Comparison of ENCODE assay signal across 12 cellular contexts in the genomic region with DNA sequence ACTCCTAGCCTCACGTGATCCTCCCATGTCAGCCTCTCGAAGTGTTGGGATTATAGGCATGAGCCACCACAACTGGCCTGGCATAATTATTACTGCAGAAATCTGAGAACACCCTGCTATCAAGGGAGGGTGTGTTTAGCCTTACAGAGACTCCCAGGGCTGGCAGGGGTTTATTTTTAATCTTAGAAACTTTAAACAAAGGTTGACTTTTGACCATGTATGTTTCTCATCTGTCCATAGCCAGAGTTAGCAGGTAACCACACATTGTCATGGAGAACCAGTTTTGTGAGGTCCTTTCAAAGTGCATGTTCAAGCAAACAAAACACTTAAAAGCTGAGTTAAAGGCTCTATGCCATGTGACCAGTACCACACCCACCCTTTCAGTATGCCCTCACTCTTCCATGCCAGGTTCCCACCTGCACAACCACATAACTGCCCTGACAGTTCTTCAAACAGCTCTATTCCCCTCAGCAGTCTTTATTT. TPM values are rescaled to one million over a fixed set of nuclear protein-coding genes. Genes with fewer than 3 reads are reported as not detected.
A peak's percentile ranks its signal among the peaks of the same experiment; 100 is the strongest.
DNase-seq lines count a peak whose midpoint lies in the region; ATAC-seq and TF ChIP-seq lines count a peak whose summit lies in the region.
"Had no signal": no experiment of that assay in that cellular context is flagged by ENCODE, and none has a peak within 500 bp of the region (broad histone marks: within the 10 kb centered on the region; RNA-seq: fewer than 3 reads in every experiment).

No MANE protein-coding gene starts in this region.

- peak overlapping the region; percentile 60 for H3K27ac Mint-ChIP-seq in T-helper 1 cell treated with Interleukin-12 subunit alpha and Interleukin-12 subunit beta and Interleukin-4 antibody, amounts not matched to agents 30 μg/mL and 1 μg/mL, for 36 hours
- H3K27ac Mint-ChIP-seq in central memory CD8-positive, alpha-beta T cell (ENCODE audit: low read depth): peak overlapping the region; percentile 16
- peak overlapping the region; percentile 81 for H3K27ac Mint-ChIP-seq in progenitor cell of endocrine pancreas

- DNase-seq in T-helper 1 cell (no peak), NCI-H1417 treated with DMSO at 0.1 percent for 48 hours (lab: John Stamatoyannopoulos, UW) (peak; percentile 33), progenitor cell of endocrine pancreas (ENCODE audit: low spot score, unreplicated experiment) (no peak)
- DNase-seq in central memory CD8-positive, alpha-beta T cell (ENCODE audit: low spot score in 2 of 2): no peak
- no peak for DNase-seq in stimulated activated CD4-positive, alpha-beta T cell treated with anti-CD3 and anti-CD28 coated beads, Interleukin-2, amount 100 ng/mL, for 24 hours
- DNase-seq: caudate nucleus, mammary epithelial cell, NCI-H146 had no signal

- peaks cover 69% of the 10 kb centered on the region for H3K4me1 Mint-ChIP-seq in T-helper 1 cell treated with Interleukin-12 subunit alpha and Interleukin-12 subunit beta and Interleukin-4 antibody, amounts not matched to agents 30 μg/mL and 1 μg/mL, for 36 hours (ENCODE audit: low read depth)
- peaks cover 63% of the 10 kb centered on the region for H3K4me1 Mint-ChIP-seq in central memory CD8-positive, alpha-beta T cell
- peaks cover 43% of the 10 kb centered on the region for H3K4me1 Mint-ChIP-seq in progenitor cell of endocrine pancreas (ENCODE audit: low read depth)

- no peak overlapping the region for H3K4me3 Mint-ChIP-seq in T-helper 1 cell treated with Interleukin-12 subunit alpha and Interleukin-12 subunit beta and Interleukin-4 antibody, amounts not matched to agents 30 μg/mL and 1 μg/mL, for 36 hours
- no peak overlapping the region for H3K4me3 Mint-ChIP-seq in central memory CD8-positive, alpha-beta T cell
- no peak overlapping the region for H3K4me3 Mint-ChIP-seq in progenitor cell of endocrine pancreas (ENCODE audit: low read depth)

- no peak for TF ChIP-seq CTCF in progenitor cell of endocrine pancreas (IDR thresholded peaks at IDR 0.05; ENCODE audit: unreplicated experiment)

- peaks cover 43% of the 10 kb centered on the region for H3K36me3 Mint-ChIP-seq in T-helper 1 cell treated with Interleukin-12 subunit alpha and Interleukin-12 subunit beta and Interleukin-4 antibody, amounts not matched to agents 30 μg/mL and 1 μg/mL, for 36 hours (ENCODE audit: low read depth)
- H3K36me3 Mint-ChIP-seq in central memory CD8-positive, alpha-beta T cell (ENCODE audit: insufficient read depth): peaks cover 13% of the 10 kb centered on the region
- H3K36me3 Mint-ChIP-seq in progenitor cell of endocrine pancreas (ENCODE audit: insufficient read depth): peaks cover 4% of the 10 kb centered on the region

- peaks cover 6% of the 10 kb centered on the region for H3K9me3 Mint-ChIP-seq in T-helper 1 cell treated with Interleukin-12 subunit alpha and Interleukin-12 subunit beta and Interleukin-4 antibody, amounts not matched to agents 30 μg/mL and 1 μg/mL, for 36 hours
- no peaks in the 10 kb centered on the region for H3K9me3 Mint-ChIP-seq in central memory CD8-positive, alpha-beta T cell
- H3K9me3 Mint-ChIP-seq in progenitor cell of endocrine pancreas (ENCODE audit: low read depth): no peaks in the 10 kb centered on the region

- no peak for ATAC-seq in central memory CD8-positive, alpha-beta T cell (replicated peaks; ENCODE audit: extremely low read depth, poor library complexity, severe bottlenecking)
- ATAC-seq in GM18498 (IDR thresholded peaks at IDR 0.05; ENCODE audit: unreplicated experiment): no peak
- ATAC-seq in HG03342 (IDR thresholded peaks at IDR 0.05; ENCODE audit: unreplicated experiment): no peak

- H3K27me3 Mint-ChIP-seq in T-helper 1 cell treated with Interleukin-12 subunit alpha and Interleukin-12 subunit beta and Interleukin-4 antibody, amounts not matched to agents 30 μg/mL and 1 μg/mL, for 36 hours (ENCODE audit: low read depth): no peaks in the 10 kb centered on the region
- H3K27me3 Mint-ChIP-seq in central memory CD8-positive, alpha-beta T cell: no peaks in the 10 kb centered on the region
- H3K27me3 Mint-ChIP-seq in progenitor cell of endocrine pancreas: no peaks in the 10 kb centered on the region

RNA-seq across cellular contexts. Expression of gene SIAH2, which starts 11.1 kb away (rescaled TPM):
- 14.4 and 17.9 TPM in 2 replicates for total RNA-seq in progenitor cell of endocrine pancreas

RNA-seq across cellular contexts. Expression of gene ERICH6, which starts 48.1 kb away (rescaled TPM):
- 0.49 TPM in 1 of 2 replicates, not detected in the other for total RNA-seq in progenitor cell of endocrine pancreas
- total RNA-seq: mammary epithelial cell, renal cortical epithelial cell had no signal

Comparison
In these comparisons a context has a peak if more than half of its experiments do, and no peak if none do; other contexts are left out.
1. H3K27ac Mint-ChIP-seq: peak in every context shown above with its lines; median percentile 81 in progenitor cell of endocrine pancreas; 60 in T-helper 1 cell treated with Interleukin-12 subunit alpha and Interleukin-12 subunit beta and Interleukin-4 antibody, amounts not matched to agents 30 μg/mL and 1 μg/mL, for 36 hours; 16 in central memory CD8-positive, alpha-beta T cell.